ENCODE assay signal across 21 cellular contexts in the genomic region with DNA sequence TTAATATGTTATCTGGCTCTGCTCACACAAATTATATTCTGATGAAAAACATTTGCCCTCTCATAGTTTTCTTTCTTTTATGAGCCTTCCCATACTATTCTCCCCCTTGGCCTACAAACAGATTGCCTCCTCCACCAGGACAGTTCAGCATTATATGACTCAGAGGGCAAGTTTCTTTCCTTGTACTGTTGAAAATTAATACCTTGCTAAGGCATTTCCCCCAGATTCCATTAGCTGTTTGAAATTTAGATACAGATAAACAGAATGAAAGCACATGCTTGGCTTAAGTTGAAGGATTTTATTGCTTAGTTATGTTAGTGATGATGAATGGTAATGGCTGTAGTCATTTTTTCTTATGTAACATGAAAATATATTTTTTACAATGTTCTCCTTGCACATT.
DNase-seq lines count a peak whose midpoint lies in the region; ATAC-seq and TF ChIP-seq lines count a peak whose summit lies in the region.
"Had no signal": no experiment of that assay in that cellular context is flagged by ENCODE, and none has a peak within 500 bp of the region (broad histone marks: within the 10 kb centered on the region; RNA-seq: fewer than 3 reads in every experiment).

No MANE protein-coding gene starts in this region.

- TF ChIP-seq EP300 in neural cell (conservative IDR thresholded peaks at IDR 0.05; ENCODE audit: poor library complexity, severe bottlenecking): no peak

- intact Hi-C loops in uterus (cut with DNase I; ENCODE audit: low total_unique reads) (no loop called here), gastrocnemius medialis (cut with DNase I; ENCODE audit: low total_unique reads) (no loop called here)

- H3K79me2 ChIP-seq in hepatocyte (no peaks in the 10 kb centered on the region), neural cell (replicated peaks; ENCODE audit: insufficient read depth, low read length) (no peaks in the 10 kb centered on the region)

- ATAC-seq in gastrocnemius medialis: no peak
- ATAC-seq: A549, HepG2 had no signal

- H3K27ac ChIP-seq in hepatocyte (no peak overlapping the region), neural cell (ENCODE audit: low read length) (peak overlapping the region; percentile 50), uterus (no peak overlapping the region), gastrocnemius medialis (no peak overlapping the region)
- H3K27ac ChIP-seq: A549, BLaER1, GM23248 had no signal

- H4K20me1 ChIP-seq in hepatocyte (ENCODE audit: insufficient read depth, poor library complexity, severe bottlenecking): no peaks in the 10 kb centered on the region
- H4K20me1 ChIP-seq in neural cell (ENCODE audit: insufficient read depth): no peaks in the 10 kb centered on the region
- H4K20me1 ChIP-seq: BLaER1 had no signal

- H3K4me2 ChIP-seq in hepatocyte: no peak overlapping the region
- H3K4me2 ChIP-seq in neural cell (ENCODE audit: low read length): no peak overlapping the region
- H3K4me2 ChIP-seq: A549, BLaER1 had no signal

- H3K9me2 ChIP-seq in hepatocyte (replicated peaks; ENCODE audit: insufficient read depth) (no peaks in the 10 kb centered on the region), neural cell (ENCODE audit: insufficient read depth, low read length) (no peaks in the 10 kb centered on the region)

- H3K27me3 ChIP-seq in hepatocyte (no peaks in the 10 kb centered on the region), neural cell (ENCODE audit: insufficient read depth, low read depth, low read length) (no peaks in the 10 kb centered on the region), uterus (no peaks in the 10 kb centered on the region), gastrocnemius medialis (no peaks in the 10 kb centered on the region)
- H3K27me3 ChIP-seq: BLaER1 had no signal

- H2AFZ ChIP-seq in hepatocyte (no peak overlapping the region), neural cell (ENCODE audit: low read depth, low read length) (no peak overlapping the region)
- H2AFZ ChIP-seq: GM23248 had no signal

- no peak overlapping the region for H3K9ac ChIP-seq in neural cell (ENCODE audit: low read length)
- H3K9ac ChIP-seq: BLaER1, GM23248 had no signal

- H3K9me3 ChIP-seq in hepatocyte (ENCODE audit: low read depth) (no peaks in the 10 kb centered on the region), neural cell (ENCODE audit: low read length) (no peaks in the 10 kb centered on the region), uterus (no peaks in the 10 kb centered on the region), gastrocnemius medialis (no peaks in the 10 kb centered on the region)
- H3K9me3 ChIP-seq: A549, BLaER1, HAP-1 had no signal

- DNase-seq in HS-5 (ENCODE audit: low read depth): peak; percentile 61
- DNase-seq in cardiac fibroblast (ENCODE audit: low read depth in 2 of 2): peak; percentile 3 to 8
- DNase-seq in hepatocyte (ENCODE audit: low spot score): peak; percentile 19
- DNase-seq in A172 (ENCODE audit: low spot score): no peak
- DNase-seq in uterus: no peak
- no peak for DNase-seq in iPS-NIHi7 (ENCODE audit: extremely low spot score)
- no peak for DNase-seq in gastrocnemius medialis
- DNase-seq: Calu3; CD4-positive, alpha-beta memory T cell; GF-D8; GM23248; KBM-7; NCI-H1105 treated with DMSO at 0.1 percent for 48 hours; NCI-H1694 treated with DMSO at 0.1 percent for 48 hours; NCI-H748 treated with DMSO at 0.1 percent for 48 hours; Right ventricle myocardium superior had no signal

- TF ChIP-seq RAD21 in neural cell (conservative IDR thresholded peaks at IDR 0.05): no peak

- H3K36me3 ChIP-seq in hepatocyte (replicated peaks; ENCODE audit: insufficient read depth, low read depth) (no peaks in the 10 kb centered on the region), neural cell (ENCODE audit: insufficient read depth, low read length) (no peaks in the 10 kb centered on the region), uterus (no peaks in the 10 kb centered on the region), gastrocnemius medialis (no peaks in the 10 kb centered on the region)
- H3K36me3 ChIP-seq: BLaER1, HAP-1 had no signal

- TF ChIP-seq CTCF in cardiac fibroblast (IDR thresholded peaks at IDR 0.05; ENCODE audit: low read depth, low read length) (no peak), hepatocyte (IDR thresholded peaks at IDR 0.05; ENCODE audit: poor library complexity) (no peak), neural cell (IDR thresholded peaks at IDR 0.05; ENCODE audit: poor library complexity, severe bottlenecking) (no peak), uterus (IDR thresholded peaks at IDR 0.05) (no peak), gastrocnemius medialis (IDR thresholded peaks at IDR 0.05 in 4 of 5, conservative IDR thresholded peaks at IDR 0.05 in 1 of 5) (no peak)

- peaks cover 3% of the 10 kb centered on the region for H3F3A ChIP-seq in neural cell (ENCODE audit: insufficient read depth, low read length, poor library complexity, severe bottlenecking)

- in situ Hi-C loops in gastrocnemius medialis (cut with MboI; ENCODE audit: low sequenced_read_pairs in 4 of 4): no loop called here

- TF ChIP-seq POLR2A in uterus (IDR thresholded peaks at IDR 0.05): no peak
- TF ChIP-seq POLR2A in gastrocnemius medialis (IDR thresholded peaks at IDR 0.05): no peak

- H3K4me1 ChIP-seq in hepatocyte (ENCODE audit: insufficient read depth) (peaks cover 7% of the 10 kb centered on the region), uterus (no peaks in the 10 kb centered on the region), gastrocnemius medialis (no peaks in the 10 kb centered on the region)
- H3K4me1 ChIP-seq: A549, HAP-1 had no signal

- H3K4me3 ChIP-seq in cardiac fibroblast (replicated peaks in 1 of 2; ENCODE audit: low read depth in 2 of 2, low read length in 2 of 2): no peak overlapping the region
- no peak overlapping the region for H3K4me3 ChIP-seq in hepatocyte
- no peak overlapping the region for H3K4me3 ChIP-seq in neural cell (ENCODE audit: low read length)
- H3K4me3 ChIP-seq in uterus: no peak overlapping the region
- H3K4me3 ChIP-seq in gastrocnemius medialis: no peak overlapping the region
- H3K4me3 ChIP-seq: A549, BLaER1, GM23248, HAP-1 had no signal

TF ChIP-seq in neural cell, 6 proteins besides CTCF, POLR2A, EP300 and RAD21:
- TF ChIP-seq, protein P1, sequence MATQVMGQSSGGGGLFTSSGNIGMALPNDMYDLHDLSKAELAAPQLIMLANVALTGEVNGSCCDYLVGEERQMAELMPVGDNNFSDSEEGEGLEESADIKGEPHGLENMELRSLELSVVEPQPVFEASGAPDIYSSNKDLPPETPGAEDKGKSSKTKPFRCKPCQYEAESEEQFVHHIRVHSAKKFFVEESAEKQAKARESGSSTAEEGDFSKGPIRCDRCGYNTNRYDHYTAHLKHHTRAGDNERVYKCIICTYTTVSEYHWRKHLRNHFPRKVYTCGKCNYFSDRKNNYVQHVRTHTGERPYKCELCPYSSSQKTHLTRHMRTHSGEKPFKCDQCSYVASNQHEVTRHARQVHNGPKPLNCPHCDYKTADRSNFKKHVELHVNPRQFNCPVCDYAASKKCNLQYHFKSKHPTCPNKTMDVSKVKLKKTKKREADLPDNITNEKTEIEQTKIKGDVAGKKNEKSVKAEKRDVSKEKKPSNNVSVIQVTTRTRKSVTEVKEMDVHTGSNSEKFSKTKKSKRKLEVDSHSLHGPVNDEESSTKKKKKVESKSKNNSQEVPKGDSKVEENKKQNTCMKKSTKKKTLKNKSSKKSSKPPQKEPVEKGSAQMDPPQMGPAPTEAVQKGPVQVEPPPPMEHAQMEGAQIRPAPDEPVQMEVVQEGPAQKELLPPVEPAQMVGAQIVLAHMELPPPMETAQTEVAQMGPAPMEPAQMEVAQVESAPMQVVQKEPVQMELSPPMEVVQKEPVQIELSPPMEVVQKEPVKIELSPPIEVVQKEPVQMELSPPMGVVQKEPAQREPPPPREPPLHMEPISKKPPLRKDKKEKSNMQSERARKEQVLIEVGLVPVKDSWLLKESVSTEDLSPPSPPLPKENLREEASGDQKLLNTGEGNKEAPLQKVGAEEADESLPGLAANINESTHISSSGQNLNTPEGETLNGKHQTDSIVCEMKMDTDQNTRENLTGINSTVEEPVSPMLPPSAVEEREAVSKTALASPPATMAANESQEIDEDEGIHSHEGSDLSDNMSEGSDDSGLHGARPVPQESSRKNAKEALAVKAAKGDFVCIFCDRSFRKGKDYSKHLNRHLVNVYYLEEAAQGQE (IDR thresholded peaks at IDR 0.05; ENCODE audit: borderline replicate concordance): no peak
- no peak for TF ChIP-seq EZH2 (IDR thresholded peaks at IDR 0.05; ENCODE audit: borderline replicate concordance, insufficient read depth, low read length, poor library complexity, severe bottlenecking)
- TF ChIP-seq MXI1 (conservative IDR thresholded peaks at IDR 0.05; ENCODE audit: poor library complexity, severe bottlenecking): no peak
- TF ChIP-seq SMC3 (conservative IDR thresholded peaks at IDR 0.05; ENCODE audit: poor library complexity): no peak
- no peak for TF ChIP-seq POLR2AphosphoS5 (IDR thresholded peaks at IDR 0.05)
- no peak for TF ChIP-seq TAF1 (IDR thresholded peaks at IDR 0.05; ENCODE audit: low read depth)

Comparison
In these comparisons a context has a peak if more than half of its experiments do, and no peak if none do; other contexts are left out.
1. DNase-seq: peak in HS-5 (single experiment), cardiac fibroblast (2 of 2) and hepatocyte (single experiment); none in A172 (single experiment), uterus (0 of 2), iPS-NIHi7 (single experiment) and gastrocnemius medialis (0 of 2).